1 cellular context compared by ENCODE assay signal in the genomic region with DNA sequence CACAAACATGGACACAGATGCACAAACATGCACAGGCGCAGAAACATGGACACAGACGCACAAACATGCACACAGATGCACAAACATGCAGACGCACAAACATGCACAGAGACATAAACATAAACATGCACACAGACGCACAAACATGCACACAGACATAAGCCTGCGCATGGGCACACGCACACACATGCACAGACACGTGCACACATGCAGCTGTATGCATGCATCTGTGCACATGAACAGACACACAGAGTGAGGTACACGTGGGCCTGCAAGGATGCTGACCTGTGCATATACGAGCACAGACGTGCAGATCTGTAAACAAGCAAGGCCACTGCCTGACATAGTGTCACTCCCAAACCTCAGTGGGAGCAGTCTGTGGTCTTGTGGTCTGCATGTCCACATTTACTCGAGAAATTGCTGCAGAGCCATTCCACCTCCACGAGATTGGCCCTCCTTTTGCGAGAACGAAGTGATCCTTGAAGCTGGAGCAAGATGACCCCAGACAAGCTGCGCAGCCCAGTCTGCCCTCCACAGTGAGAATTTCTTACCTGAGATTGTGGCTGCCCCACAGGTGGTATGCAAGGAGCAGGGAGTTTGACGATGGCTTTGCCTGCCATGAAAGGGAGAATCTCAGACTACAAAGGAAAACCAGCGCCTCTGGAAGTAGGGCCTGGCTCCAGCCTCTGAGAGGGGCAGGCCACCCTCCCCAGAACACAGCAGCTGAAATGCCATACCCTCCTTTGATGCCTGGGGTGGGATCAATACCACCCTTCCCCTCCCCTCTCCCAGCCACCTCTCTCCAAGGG.
TF ChIP-seq lines count a peak whose summit lies in the region.

No MANE protein-coding gene starts in this region.

TF ChIP-seq in GM12878, 131 proteins besides CTCF, POLR2A, EP300 and RAD21 (continued from another document):
- no peak for TF ChIP-seq ZNF592 (IDR thresholded peaks at IDR 0.05)
- TF ChIP-seq MYC (IDR thresholded peaks at IDR 0.05; ENCODE audit: insufficient read depth, insufficient read length, insufficient replicate concordance, low read length, severe bottlenecking), result no peak
- TF ChIP-seq KDM1A (IDR thresholded peaks at IDR 0.05; ENCODE audit: borderline replicate concordance), result no peak
